19 cellular contexts compared by ENCODE assay signal in the genomic region with DNA sequence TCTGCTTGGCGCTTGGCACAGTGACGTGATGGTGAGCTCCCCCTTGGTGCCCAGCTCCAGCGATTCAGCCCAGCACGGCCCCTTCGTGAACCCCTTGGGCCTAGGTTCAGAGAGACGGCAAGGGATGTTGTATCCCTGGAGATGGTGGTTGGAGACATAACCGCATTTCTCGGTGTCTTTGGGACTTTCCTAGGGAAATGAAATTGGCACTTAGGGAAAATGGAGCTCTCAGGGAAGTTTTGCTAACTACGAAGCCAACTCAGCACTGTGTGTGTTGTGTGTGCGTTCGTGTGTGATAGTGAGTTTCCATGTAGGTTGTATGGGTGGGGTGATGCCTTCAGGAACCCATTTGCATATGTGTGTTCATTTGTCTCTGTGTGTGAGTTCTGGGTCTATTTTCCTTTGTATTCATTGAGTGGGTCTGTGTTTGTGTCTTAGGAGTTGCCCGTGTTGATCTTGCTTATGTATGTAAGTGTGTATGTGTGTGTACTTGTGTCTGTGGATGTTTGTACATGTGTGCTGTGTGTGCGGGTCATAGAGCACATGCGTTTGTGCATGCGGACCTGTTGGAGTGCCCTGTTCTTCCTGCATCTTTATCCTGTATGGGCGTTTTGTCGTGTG. TPM values are rescaled to one million over a fixed set of nuclear protein-coding genes. Genes with fewer than 3 reads are reported as not detected.
DNase-seq lines count a peak whose midpoint lies in the region; ATAC-seq and TF ChIP-seq lines count a peak whose summit lies in the region.
"Had no signal": no experiment of that assay in that cellular context is flagged by ENCODE, and none has a peak within 500 bp of the region (broad histone marks: within the 10 kb centered on the region; RNA-seq: fewer than 3 reads in every experiment).

No MANE protein-coding gene starts in this region.

- H3K9me3 Mint-ChIP-seq in neural progenitor cell: no peaks in the 10 kb centered on the region
- peaks cover 4% of the 10 kb centered on the region for H3K9me3 Mint-ChIP-seq in natural killer cell treated with Interleukin-12 subunit alpha and Interleukin-12 subunit beta and Interleukin-15 and Interleukin-18, amount 100 ng/mL, for 72 hours
- H3K9me3 Mint-ChIP-seq: CD4-positive, alpha-beta T cell had no signal

- H3K27ac ChIP-seq in colonic mucosa: peak overlapping the region; percentile 80
- no peak overlapping the region for H3K27ac ChIP-seq in neural progenitor cell
- H3K27ac ChIP-seq: SK-N-MC had no signal

- peaks cover 4% of the 10 kb centered on the region for H3K27me3 Mint-ChIP-seq in neural progenitor cell (ENCODE audit: insufficient read depth, low read depth)
- H3K27me3 Mint-ChIP-seq in natural killer cell treated with Interleukin-12 subunit alpha and Interleukin-12 subunit beta and Interleukin-15 and Interleukin-18, amount 100 ng/mL, for 72 hours: peaks cover 5 to 32% of the 10 kb centered on the region in 2 donors

- H3K9ac ChIP-seq in colonic mucosa (ENCODE audit: low read depth in 2 of 2, low read length in 2 of 2) (peak overlapping the region; percentile 86 to 93), neural progenitor cell (no peak overlapping the region)

- H3K4me2 ChIP-seq in neural progenitor cell: no peak overlapping the region

- no peaks in the 10 kb centered on the region for H3K4me1 Mint-ChIP-seq in neural progenitor cell
- H3K4me1 Mint-ChIP-seq in natural killer cell treated with Interleukin-12 subunit alpha and Interleukin-12 subunit beta and Interleukin-15 and Interleukin-18, amount 100 ng/mL, for 72 hours (ENCODE audit: low read depth in 2 of 2): peaks cover 3 to 7% of the 10 kb centered on the region in 2 donors
- H3K4me1 Mint-ChIP-seq: B cell had no signal

- TF ChIP-seq CTCF in colonic mucosa (IDR thresholded peaks at IDR 0.05): no peak
- no peak for TF ChIP-seq CTCF in neural progenitor cell (IDR thresholded peaks at IDR 0.05)

- H3K4me3 Mint-ChIP-seq in neural progenitor cell: no peak overlapping the region
- no peak overlapping the region for H3K4me3 Mint-ChIP-seq in natural killer cell treated with Interleukin-12 subunit alpha and Interleukin-12 subunit beta and Interleukin-15 and Interleukin-18, amount 100 ng/mL, for 72 hours
- H3K4me3 Mint-ChIP-seq: B cell; CD4-positive, alpha-beta T cell; H9 had no signal

- ATAC-seq in left lobe of liver (peak; percentile 0), HG03442 (IDR thresholded peaks at IDR 0.05; ENCODE audit: unreplicated experiment) (no peak)
- no peak for ATAC-seq in natural killer cell treated with Interleukin-12 subunit alpha and Interleukin-12 subunit beta and Interleukin-15 and Interleukin-18, amount 100 ng/mL, for 72 hours
- ATAC-seq: Panc1 had no signal

- no peaks in the 10 kb centered on the region for H3K79me2 ChIP-seq in neural progenitor cell (ENCODE audit: low read depth)

- H3K4me1 ChIP-seq in colonic mucosa: no peaks in the 10 kb centered on the region
- no peaks in the 10 kb centered on the region for H3K4me1 ChIP-seq in neural progenitor cell

- DNase-seq in colonic mucosa (no peak), left lobe of liver (ENCODE audit: low spot score) (no peak), neural progenitor cell (ENCODE audit: low spot score) (no peak), HPDE6-E6E7 (ENCODE audit: extremely low spot score) (no peak), GDM1 (lab: John Stamatoyannopoulos, UW) (no peak)
- no peak for DNase-seq in natural killer cell treated with Interleukin-12 subunit alpha and Interleukin-12 subunit beta and Interleukin-15 and Interleukin-18, amount 100 ng/mL, for 72 hours (ENCODE audit: low spot score)
- DNase-seq: Calu3; CD4-positive, alpha-beta T cell; H9; NCI-H1048; NCI-H2081 treated with DMSO at 0.1 percent for 48 hours; NCI-H510A; NCI-H774; Right ventricle myocardium superior had no signal

- H3K27me3 ChIP-seq in colonic mucosa (no peaks in the 10 kb centered on the region), neural progenitor cell (no peaks in the 10 kb centered on the region)

- H3K4me3 ChIP-seq in colonic mucosa (peak overlapping the region; percentile 43), neural progenitor cell (no peak overlapping the region)
- H3K4me3 ChIP-seq: SK-N-MC had no signal

- H3K9me3 ChIP-seq in colonic mucosa (no peaks in the 10 kb centered on the region), neural progenitor cell (ENCODE audit: low read depth) (no peaks in the 10 kb centered on the region)

- intact Hi-C loops in colonic mucosa (cut with DNase I): no loop called here

- peak overlapping the region; percentile 1 for H3K27ac Mint-ChIP-seq in neural progenitor cell
- H3K27ac Mint-ChIP-seq in natural killer cell treated with Interleukin-12 subunit alpha and Interleukin-12 subunit beta and Interleukin-15 and Interleukin-18, amount 100 ng/mL, for 72 hours: no peak overlapping the region
- H3K27ac Mint-ChIP-seq: B cell; CD4-positive, alpha-beta T cell; H9 had no signal

- no peak overlapping the region for H2AFZ ChIP-seq in neural progenitor cell (replicated peaks)

- no peaks in the 10 kb centered on the region for H3F3A ChIP-seq in neural progenitor cell (ENCODE audit: low read depth)

- no peaks in the 10 kb centered on the region for H3K36me3 ChIP-seq in colonic mucosa
- no peaks in the 10 kb centered on the region for H3K36me3 ChIP-seq in neural progenitor cell

- H4K20me1 ChIP-seq in neural progenitor cell (ENCODE audit: low read depth): no peaks in the 10 kb centered on the region

- H3K36me3 Mint-ChIP-seq in neural progenitor cell: no peaks in the 10 kb centered on the region
- H3K36me3 Mint-ChIP-seq in natural killer cell treated with Interleukin-12 subunit alpha and Interleukin-12 subunit beta and Interleukin-15 and Interleukin-18, amount 100 ng/mL, for 72 hours: peaks cover 6% of the 10 kb centered on the region

RNA-seq across cellular contexts. Expression of a gene that starts 46.4 kb away (rescaled TPM):
- total RNA-seq in colonic mucosa (100 to 1,000 TPM; 288 to 346 TPM), left lobe of liver (189 TPM), neural progenitor cell (ENCODE audit: low replicate concordance) (0.68 and 1.6 TPM in 2 replicates)
- total RNA-seq in natural killer cell treated with Interleukin-12 subunit alpha and Interleukin-12 subunit beta and Interleukin-15 and Interleukin-18, amount 100 ng/mL, for 72 hours: not detected
- total RNA-seq: B cell; CD4-positive, alpha-beta T cell; H9; MCF 10A; Right ventricle myocardium superior had no signal

Comparison
In these comparisons a context has a peak if more than half of its experiments do, and no peak if none do; other contexts are left out.
1. RNA of a gene that starts 46.4 kb away (total RNA-seq): 288 to 346 TPM in colonic mucosa and 189 TPM in left lobe of liver (single experiment); 0.68 to 1.6 TPM in neural progenitor cell and not detected in natural killer cell treated with Interleukin-12 subunit alpha and Interleukin-12 subunit beta and Interleukin-15 and Interleukin-18, amount 100 ng/mL, for 72 hours; every median in the first group is over 10 times any median in the second.